ENCODE assay signal across 1 cellular context in the genomic region with DNA sequence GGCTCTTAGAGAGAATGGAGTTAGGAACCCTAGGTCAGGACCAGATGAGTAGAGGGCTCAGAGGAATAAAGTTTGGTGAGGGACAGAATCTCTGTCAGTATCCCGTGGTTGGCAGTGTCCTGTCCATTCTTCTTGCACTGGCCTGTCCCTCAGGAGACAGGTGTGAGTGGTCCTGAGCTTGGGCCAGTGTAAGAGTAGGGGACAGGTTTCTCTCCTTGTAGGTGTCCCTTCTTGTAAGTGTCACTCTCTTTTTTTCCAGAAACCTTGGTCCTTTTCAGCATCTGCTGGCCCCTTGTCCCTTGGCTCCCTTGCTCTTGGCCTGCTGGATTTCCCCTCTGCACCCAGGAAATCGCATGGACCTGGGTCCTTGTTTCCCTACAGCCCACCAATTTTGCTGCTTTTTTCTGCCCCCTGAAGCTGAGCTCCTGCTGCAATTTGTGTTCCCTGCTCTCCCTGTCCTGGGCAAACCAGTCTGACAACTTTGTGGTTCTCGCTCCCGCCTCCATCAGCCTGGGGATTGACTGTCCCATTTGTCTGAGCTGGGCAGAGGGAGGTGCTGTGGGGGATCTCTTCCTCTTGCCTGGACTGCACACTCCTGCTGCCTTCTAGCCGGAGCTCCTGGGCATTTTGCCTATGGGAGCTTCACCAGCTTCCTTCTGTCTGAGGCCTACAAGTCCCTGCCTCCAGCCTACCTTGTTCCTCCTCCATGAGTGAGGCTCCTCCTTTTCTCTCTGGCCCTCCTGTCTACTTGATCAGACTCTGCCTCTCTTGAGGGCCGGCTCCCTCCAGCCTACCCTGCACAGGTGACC.
TF ChIP-seq lines count a peak whose summit lies in the region.

No MANE protein-coding gene starts in this region.

TF ChIP-seq in endothelial cell of umbilical vein, 7 proteins besides CTCF, POLR2A, EP300 and RAD21:
- TF ChIP-seq, protein P1, sequence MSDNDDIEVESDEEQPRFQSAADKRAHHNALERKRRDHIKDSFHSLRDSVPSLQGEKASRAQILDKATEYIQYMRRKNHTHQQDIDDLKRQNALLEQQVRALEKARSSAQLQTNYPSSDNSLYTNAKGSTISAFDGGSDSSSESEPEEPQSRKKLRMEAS (IDR thresholded peaks at IDR 0.05; ENCODE audit: insufficient read depth, insufficient read length), result no peak
- TF ChIP-seq GATA2 (IDR thresholded peaks at IDR 0.05; ENCODE audit: insufficient read depth, insufficient read length, low read depth, low read length), result no peak
- TF ChIP-seq JUN (IDR thresholded peaks at IDR 0.05; ENCODE audit: borderline replicate concordance, insufficient read depth, insufficient read length, low read depth), result no peak
- no peak for TF ChIP-seq EZH2 (IDR thresholded peaks at IDR 0.05; ENCODE audit: borderline replicate concordance, low read depth, low read length, severe bottlenecking)
- TF ChIP-seq FOS (IDR thresholded peaks at IDR 0.05; ENCODE audit: borderline replicate concordance, insufficient read depth, low read length), result no peak
- TF ChIP-seq MYC (IDR thresholded peaks at IDR 0.05; ENCODE audit: low read depth, low read length), result no peak
- TF ChIP-seq POLR2AphosphoS5 (IDR thresholded peaks at IDR 0.05; ENCODE audit: insufficient read depth, low read depth, low read length), result no peak
